ENCODE assay signal across 19 cellular contexts in the genomic region with DNA sequence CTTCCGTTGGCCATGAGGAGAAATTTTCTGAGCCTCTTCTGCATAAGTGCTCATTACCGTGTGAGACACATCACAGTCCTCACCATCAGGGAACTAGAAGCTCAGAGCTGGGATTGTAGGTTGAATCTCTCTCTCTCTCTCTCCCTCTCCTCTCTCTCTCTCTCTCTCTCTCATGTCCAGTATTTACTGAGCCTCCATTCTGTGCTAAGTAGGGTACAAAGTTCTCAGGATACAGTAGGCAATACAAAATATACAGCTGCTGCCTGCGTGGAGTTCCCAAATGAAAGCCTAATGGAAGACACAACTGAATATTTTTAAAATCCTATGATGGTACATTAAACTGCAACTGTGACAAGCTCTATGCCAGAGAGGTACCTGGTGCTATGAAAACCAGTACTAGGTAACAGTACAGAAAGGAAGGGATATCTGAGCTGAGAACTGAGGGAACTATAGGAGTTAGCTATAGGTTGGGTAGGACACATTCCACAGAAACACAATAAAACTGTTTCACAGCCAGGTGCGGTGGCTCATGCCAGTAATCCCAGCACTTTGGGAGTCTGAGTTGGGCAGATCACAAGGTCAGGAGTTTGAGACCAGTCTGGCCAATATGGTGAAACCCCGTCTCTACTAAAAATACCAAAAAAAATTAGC. TPM values are rescaled to one million over a fixed set of nuclear protein-coding genes. Genes with fewer than 3 reads are reported as not detected.
DNase-seq lines count a peak whose midpoint lies in the region; ATAC-seq and TF ChIP-seq lines count a peak whose summit lies in the region.
"Had no signal": no experiment of that assay in that cellular context is flagged by ENCODE, and none has a peak within 500 bp of the region (broad histone marks: within the 10 kb centered on the region; RNA-seq: fewer than 3 reads in every experiment).

No MANE protein-coding gene starts in this region.

- H3K27me3 ChIP-seq in PC-3 (ENCODE audit: low read length) (no peaks in the 10 kb centered on the region), hepatocyte (peaks cover 10% of the 10 kb centered on the region), liver (ENCODE audit: control insufficient read depth in 4 of 4, insufficient read depth in 4 of 4, low read length in 3 of 4) (no peaks in the 10 kb centered on the region)
- H3K27me3 ChIP-seq: BE2C had no signal

- peaks cover 4% of the 10 kb centered on the region for H3K4me1 Mint-ChIP-seq in activated CD4-positive, alpha-beta T cell treated with anti-CD3 and anti-CD28 coated beads, Interleukin-2, amount 10 ng/mL, durations not matched to agents 24 days and 14 days
- H3K4me1 Mint-ChIP-seq in activated CD4-positive, alpha-beta T cell treated with anti-CD3 and anti-CD28 coated beads for 36 hours = peaks cover 9% of the 10 kb centered on the region
- H3K4me1 Mint-ChIP-seq: CD4-positive, CD25-positive, alpha-beta regulatory T cell; CD8-positive, alpha-beta memory T cell; GM23338; IgD-negative memory B cell had no signal

- POLR2A ChIA-PET in PC-3 (lab: Charles Lee; ENCODE audit: unreplicated experiment) = interaction anchor here (0.6 kb wide), 1 partner anchor 232 kb away, joined by 5 read pairs; no protein-coding TSS in a partner anchor
- POLR2A ChIA-PET in activated CD4-positive, alpha-beta T cell treated with anti-CD3 and anti-CD28 coated beads for 36 hours (lab: Charles Lee) = interaction anchor here (1.2 kb wide), 1 partner anchor 9 kb away, joined by 3 read pairs; no protein-coding TSS in a partner anchor

- H4K20me1 ChIP-seq in PC-3 (ENCODE audit: low read length) (no peaks in the 10 kb centered on the region), hepatocyte (ENCODE audit: insufficient read depth, poor library complexity, severe bottlenecking) (no peaks in the 10 kb centered on the region)

- H3K9ac ChIP-seq in PC-3 (ENCODE audit: low read length) (no peak overlapping the region), liver (ENCODE audit: low read depth in 1 of 2, low read length in 2 of 2) (no peak overlapping the region)

- H3K9me3 Mint-ChIP-seq in activated CD4-positive, alpha-beta T cell treated with anti-CD3 and anti-CD28 coated beads, Interleukin-2, amount 10 ng/mL, durations not matched to agents 24 days and 14 days = no peaks in the 10 kb centered on the region
- H3K9me3 Mint-ChIP-seq in activated CD4-positive, alpha-beta T cell treated with anti-CD3 and anti-CD28 coated beads for 36 hours (ENCODE audit: low read depth) = no peaks in the 10 kb centered on the region
- H3K9me3 Mint-ChIP-seq: CD4-positive, CD25-positive, alpha-beta regulatory T cell; CD8-positive, alpha-beta memory T cell; GM23338; IgD-negative memory B cell had no signal

- no peak overlapping the region for H3K27ac Mint-ChIP-seq in activated CD4-positive, alpha-beta T cell treated with anti-CD3 and anti-CD28 coated beads, Interleukin-2, amount 10 ng/mL, durations not matched to agents 24 days and 14 days
- no peak overlapping the region for H3K27ac Mint-ChIP-seq in activated CD4-positive, alpha-beta T cell treated with anti-CD3 and anti-CD28 coated beads for 36 hours
- H3K27ac Mint-ChIP-seq: CD4-positive, CD25-positive, alpha-beta regulatory T cell; CD8-positive, alpha-beta memory T cell; GM23338; IgD-negative memory B cell had no signal

- H3K36me3 ChIP-seq in PC-3 (ENCODE audit: low read depth, low read length) (no peaks in the 10 kb centered on the region), hepatocyte (replicated peaks; ENCODE audit: insufficient read depth, low read depth) (no peaks in the 10 kb centered on the region), liver (ENCODE audit: control insufficient read depth in 4 of 4, insufficient read depth in 3 of 4, low read depth in 1 of 4, low read length in 3 of 4) (peaks cover 0 to under 1% (median 0%) of the 10 kb centered on the region in 4 donors)
- H3K36me3 ChIP-seq: BE2C had no signal

- H2AFZ ChIP-seq in PC-3 (ENCODE audit: low read length) (no peak overlapping the region), hepatocyte (no peak overlapping the region)
- H2AFZ ChIP-seq: GM23338 had no signal

- intact Hi-C loops in PC-3 (cut with micrococcal nuclease) = loop anchor here (5.0 kb wide), 1 partner anchor 42 kb away; no protein-coding TSS in a partner anchor
- intact Hi-C loops in activated CD4-positive, alpha-beta T cell treated with anti-CD3 and anti-CD28 coated beads, Interleukin-2, amount 10 ng/mL, durations not matched to agents 24 days and 14 days (cut with micrococcal nuclease) = no loop called here
- intact Hi-C loops in activated CD4-positive, alpha-beta T cell treated with anti-CD3 and anti-CD28 coated beads for 36 hours (cut with DNase I, micrococcal nuclease) = no loop called here

- no TSS peak for BruUV-seq in PC-3 (replicated peaks; lab: Mats Ljungman, UMichigan)

- H3K4me3 ChIP-seq in PC-3 (ENCODE audit: low read length) (no peak overlapping the region), hepatocyte (no peak overlapping the region), liver (ENCODE audit: low read depth in 1 of 3, low read length in 3 of 3) (no peak overlapping the region)
- H3K4me3 ChIP-seq: GM23338 had no signal

- H3K79me2 ChIP-seq in PC-3 (ENCODE audit: low read length) (no peaks in the 10 kb centered on the region), hepatocyte (no peaks in the 10 kb centered on the region)

- TF ChIP-seq CTCF in PC-3 (conservative IDR thresholded peaks at IDR 0.05; ENCODE audit: low read depth, low read length) (no peak), hepatocyte (IDR thresholded peaks at IDR 0.05; ENCODE audit: poor library complexity) (no peak), liver (IDR thresholded peaks at IDR 0.05; ENCODE audit: low read depth, low read length, missing input control) (no peak)

- WGBS in hepatocyte (ENCODE audit: low lambda C conversion rate, missing lambda C conversion rate) = 71% methylated on average over 5 of the region's 5 CpGs
- 72% methylated on average over 5 of the region's 5 CpGs for WGBS in liver

- H3K4me2 ChIP-seq in PC-3 (ENCODE audit: low read length) (no peak overlapping the region), hepatocyte (no peak overlapping the region)
- H3K4me2 ChIP-seq: GM23338 had no signal

- no peak for ATAC-seq in PC-3
- no peak for ATAC-seq in activated CD4-positive, alpha-beta T cell treated with anti-CD3 and anti-CD28 coated beads for 36 hours
- ATAC-seq: GM23338 had no signal

- H3K4me1 ChIP-seq in PC-3 (ENCODE audit: insufficient read depth, low read length) (peaks cover 35% of the 10 kb centered on the region), hepatocyte (ENCODE audit: insufficient read depth) (no peaks in the 10 kb centered on the region), liver (ENCODE audit: control insufficient read depth in 4 of 4, insufficient read depth in 4 of 4, low read length in 3 of 4) (peaks cover 0 to 11% (median 6%) of the 10 kb centered on the region in 4 donors)
- H3K4me1 ChIP-seq: BE2C had no signal

- CTCF ChIA-PET in PC-3 (lab: Charles Lee) = no interaction called here
- CTCF ChIA-PET in activated CD4-positive, alpha-beta T cell treated with anti-CD3 and anti-CD28 coated beads for 36 hours (lab: Charles Lee) = interaction anchor here (1.3 kb wide), 2 partner anchors 15 to 127 kb away, joined by 3 to 4 read pairs; no protein-coding TSS in a partner anchor

- TF ChIP-seq RAD21 in liver (IDR thresholded peaks at IDR 0.05) = peak in 1 of 2 donors; percentile 37

- DNase-seq in PC-3 (no peak), hepatocyte (ENCODE audit: low spot score) (peak; percentile 26)
- no peak for DNase-seq in activated CD4-positive, alpha-beta T cell treated with anti-CD3 and anti-CD28 coated beads, Interleukin-2, amount 10 ng/mL, durations not matched to agents 24 days and 14 days
- no peak for DNase-seq in activated CD4-positive, alpha-beta T cell treated with anti-CD3 and anti-CD28 coated beads for 36 hours
- DNase-seq in activated effector memory CD4-positive, alpha-beta T cell treated with anti-CD3 and anti-CD28 coated beads, Interleukin-2, amount 50 U/mL, for 16 hours = no peak
- DNase-seq: BE2C; C1 segment of cervical spinal cord; CD4-positive, CD25-positive, alpha-beta regulatory T cell; CD8-positive, alpha-beta memory T cell; COR-L47; DMS 273 treated with DMSO at 0.1 percent for 48 hours; DMS79; GDM1; HCEC 1CT had no signal

- no peaks in the 10 kb centered on the region for H3K27me3 Mint-ChIP-seq in activated CD4-positive, alpha-beta T cell treated with anti-CD3 and anti-CD28 coated beads, Interleukin-2, amount 10 ng/mL, durations not matched to agents 24 days and 14 days
- H3K27me3 Mint-ChIP-seq in activated CD4-positive, alpha-beta T cell treated with anti-CD3 and anti-CD28 coated beads for 36 hours = no peaks in the 10 kb centered on the region
- H3K27me3 Mint-ChIP-seq: CD4-positive, CD25-positive, alpha-beta regulatory T cell; CD8-positive, alpha-beta memory T cell; IgD-negative memory B cell had no signal

- H3K4me3 Mint-ChIP-seq in activated CD4-positive, alpha-beta T cell treated with anti-CD3 and anti-CD28 coated beads, Interleukin-2, amount 10 ng/mL, durations not matched to agents 24 days and 14 days = no peak overlapping the region
- no peak overlapping the region for H3K4me3 Mint-ChIP-seq in activated CD4-positive, alpha-beta T cell treated with anti-CD3 and anti-CD28 coated beads for 36 hours
- H3K4me3 Mint-ChIP-seq: CD4-positive, CD25-positive, alpha-beta regulatory T cell; CD8-positive, alpha-beta memory T cell; GM23338; IgD-negative memory B cell had no signal

- peaks cover 8% of the 10 kb centered on the region for H3K36me3 Mint-ChIP-seq in activated CD4-positive, alpha-beta T cell treated with anti-CD3 and anti-CD28 coated beads, Interleukin-2, amount 10 ng/mL, durations not matched to agents 24 days and 14 days (ENCODE audit: low read depth)
- peaks cover 11% of the 10 kb centered on the region for H3K36me3 Mint-ChIP-seq in activated CD4-positive, alpha-beta T cell treated with anti-CD3 and anti-CD28 coated beads for 36 hours (ENCODE audit: low read depth)
- H3K36me3 Mint-ChIP-seq: IgD-negative memory B cell had no signal

- H3K9me3 ChIP-seq in PC-3 (ENCODE audit: low read length) = no peaks in the 10 kb centered on the region
- H3K9me3 ChIP-seq in hepatocyte (ENCODE audit: low read depth) = no peaks in the 10 kb centered on the region
- H3K9me3 ChIP-seq in liver (ENCODE audit: control insufficient read depth in 4 of 4, low read length in 3 of 4) = no peaks in the 10 kb centered on the region
- H3K9me3 ChIP-seq: BE2C had no signal

- H3F3A ChIP-seq in PC-3 (ENCODE audit: low read length, unreplicated experiment) = no peaks in the 10 kb centered on the region

- H3K9me2 ChIP-seq in PC-3 (replicated peaks; ENCODE audit: low read length) (no peaks in the 10 kb centered on the region), hepatocyte (replicated peaks; ENCODE audit: insufficient read depth) (no peaks in the 10 kb centered on the region)

- H3K27ac ChIP-seq in PC-3 (ENCODE audit: low read length) (peak overlapping the region; percentile 25), hepatocyte (peak overlapping the region; percentile 61), liver (ENCODE audit: low read depth in 1 of 2, low read length in 2 of 2) (no peak overlapping the region)

RNA-seq across cellular contexts. Expression of gene PRG2, which starts 9.6 kb away (rescaled TPM):
- total RNA-seq in PC-3 (2014; rRNA removed) = not detected in 2 replicates
- not detected in 2 replicates for total RNA-seq in hepatocyte
- not detected in 2 replicates for polyA plus RNA-seq in hepatocyte
- 10 to 100 TPM in 1 of 2 donors, not detected in 1; 24.2 TPM for total RNA-seq in liver
- 1 to 10 TPM in 1 of 2 donors, under 1 TPM in 1; 0.74 to 1.2 TPM for polyA plus RNA-seq in liver
- total RNA-seq in activated CD4-positive, alpha-beta T cell treated with anti-CD3 and anti-CD28 coated beads, Interleukin-2, amount 10 ng/mL, durations not matched to agents 24 days and 14 days = 0.35 and 0.38 TPM in 2 replicates
- 1 to 10 TPM in 1 of 2 experiments, under 1 TPM in 1; 0.98 to 1.6 TPM for total RNA-seq in activated CD4-positive, alpha-beta T cell treated with anti-CD3 and anti-CD28 coated beads for 36 hours
- total RNA-seq: A172; CD4-positive, CD25-positive, alpha-beta regulatory T cell; Daoy; GM23338 had no signal
- polyA plus RNA-seq: CD8-positive, alpha-beta memory T cell; GM23338; IgD-negative memory B cell had no signal

RNA-seq across cellular contexts. Expression of gene PRG3, which starts 19.1 kb away (rescaled TPM):
- not detected in 2 replicates for total RNA-seq in PC-3 (2014; rRNA removed)
- total RNA-seq in hepatocyte = not detected in 2 replicates
- not detected in 2 replicates for polyA plus RNA-seq in hepatocyte
- total RNA-seq in liver = 1 to 10 TPM in 1 of 2 donors, not detected in 1; 4.9 TPM
- polyA plus RNA-seq in liver = under 1 TPM in 1 of 2 donors, not detected in 1; 0.22 TPM
- total RNA-seq in activated CD4-positive, alpha-beta T cell treated with anti-CD3 and anti-CD28 coated beads, Interleukin-2, amount 10 ng/mL, durations not matched to agents 24 days and 14 days = not detected in 2 replicates
- not detected for total RNA-seq in activated CD4-positive, alpha-beta T cell treated with anti-CD3 and anti-CD28 coated beads for 36 hours
- total RNA-seq: A172; CD4-positive, CD25-positive, alpha-beta regulatory T cell; CD8-positive, alpha-beta memory T cell; Daoy; GM23338 had no signal
- polyA plus RNA-seq: CD4-positive, CD25-positive, alpha-beta regulatory T cell; CD8-positive, alpha-beta memory T cell; GM23338; IgD-negative memory B cell had no signal

RNA-seq across cellular contexts. Expression of gene SLC43A3, which starts 26.9 kb away (rescaled TPM):
- total RNA-seq in PC-3 (2014; rRNA removed) (31.3 and 35.0 TPM in 2 replicates), hepatocyte (10.5 and 19.3 TPM in 2 replicates), liver (100 to 1,000 TPM in 1 of 2 donors, 10 to 100 TPM in 1; 47.2 to 106 TPM)
- polyA plus RNA-seq in hepatocyte (13.5 and 20.7 TPM in 2 replicates), liver (100 to 1,000 TPM in 1 of 2 donors, 10 to 100 TPM in 1; 80.2 to 152 TPM)
- total RNA-seq in activated CD4-positive, alpha-beta T cell treated with anti-CD3 and anti-CD28 coated beads, Interleukin-2, amount 10 ng/mL, durations not matched to agents 24 days and 14 days = 255 and 261 TPM in 2 replicates
- 100 to 1,000 TPM; 268 to 333 TPM for total RNA-seq in activated CD4-positive, alpha-beta T cell treated with anti-CD3 and anti-CD28 coated beads for 36 hours

Comparison
In these comparisons a context has a peak if more than half of its experiments do, and no peak if none do; other contexts are left out.
1. H3K27ac ChIP-seq: peak in PC-3 (single experiment) and hepatocyte (single experiment); none in liver (0 of 2).